9 cellular contexts compared by ENCODE assay signal in genomic region chr6:113591896-113592827, GRCh38.
DNase-seq lines count a peak whose midpoint lies in the region; ATAC-seq, FAIRE-seq and TF ChIP-seq lines count a peak whose summit lies in the region.
"Had no signal": no experiment of that assay in that cellular context is flagged by ENCODE, and none has a peak within 500 bp of the region (broad histone marks: within the 10 kb centered on the region; RNA-seq: fewer than 3 reads in every experiment).

No MANE protein-coding gene starts in this region.

- DNase-seq in NCI-H1436 (lab: John Stamatoyannopoulos, UW): peak; percentile 16
- no peak for DNase-seq in NCI-H1436 treated with DMSO at 0.1 percent for 48 hours (lab: John Stamatoyannopoulos, UW)
- DNase-seq in NCI-H2107 (lab: John Stamatoyannopoulos, UW): peak; percentile 30
- DNase-seq in stimulated activated naive B cell treated with anti-CD40 and anti-IgM and Interleukin-4, amounts not matched to agents 10 μg/mL and 1 μg/mL and 100 μg/mL, for 72 hours: no peak
- no peak for DNase-seq in coronary artery (ENCODE audit: low spot score)
- no peak for DNase-seq in stimulated activated CD4-positive, alpha-beta T cell treated with anti-CD3 and anti-CD28 coated beads, Interleukin-4, amount 100 ng/mL, for 24 hours

- H3K4me3 Mint-ChIP-seq in stimulated activated naive B cell treated with anti-CD40 and anti-IgM and Interleukin-4, amounts not matched to agents 10 μg/mL and 1 μg/mL and 100 μg/mL, for 72 hours: no peak overlapping the region

- no peak overlapping the region for H3K27ac ChIP-seq in coronary artery

- H3K27ac Mint-ChIP-seq in stimulated activated naive B cell treated with anti-CD40 and anti-IgM and Interleukin-4, amounts not matched to agents 10 μg/mL and 1 μg/mL and 100 μg/mL, for 72 hours: no peak overlapping the region

- FAIRE-seq in endometrium (lab: Jason Lieb, UNC): peak; percentile 59

- peaks cover 15 to 20% of the 10 kb centered on the region in 2 donors for H3K4me1 Mint-ChIP-seq in stimulated activated naive B cell treated with anti-CD40 and anti-IgM and Interleukin-4, amounts not matched to agents 10 μg/mL and 1 μg/mL and 100 μg/mL, for 72 hours

- peaks cover 2 to 3% of the 10 kb centered on the region in 2 donors for H3K9me3 Mint-ChIP-seq in stimulated activated naive B cell treated with anti-CD40 and anti-IgM and Interleukin-4, amounts not matched to agents 10 μg/mL and 1 μg/mL and 100 μg/mL, for 72 hours

- TF ChIP-seq CTCF in coronary artery (IDR thresholded peaks at IDR 0.05): no peak

- no peak overlapping the region for H3K4me3 ChIP-seq in coronary artery
- H3K4me3 ChIP-seq: heart right ventricle had no signal

- no peaks in the 10 kb centered on the region for H3K36me3 Mint-ChIP-seq in stimulated activated naive B cell treated with anti-CD40 and anti-IgM and Interleukin-4, amounts not matched to agents 10 μg/mL and 1 μg/mL and 100 μg/mL, for 72 hours

- peak; percentile 61 to 62 for ATAC-seq in stimulated activated naive B cell treated with anti-CD40 and anti-IgM and Interleukin-4, amounts not matched to agents 10 μg/mL and 1 μg/mL and 100 μg/mL, for 72 hours (replicated peaks)
- no peak for ATAC-seq in HG03135 (IDR thresholded peaks at IDR 0.05; ENCODE audit: unreplicated experiment)
- ATAC-seq: heart right ventricle had no signal

- no peaks in the 10 kb centered on the region for H3K27me3 Mint-ChIP-seq in stimulated activated naive B cell treated with anti-CD40 and anti-IgM and Interleukin-4, amounts not matched to agents 10 μg/mL and 1 μg/mL and 100 μg/mL, for 72 hours

Comparison
In these comparisons a context has a peak if more than half of its experiments do, and no peak if none do; other contexts are left out.
1. DNase-seq: peak in NCI-H1436 (single experiment) and NCI-H2107 (single experiment); none in NCI-H1436 treated with DMSO at 0.1 percent for 48 hours (single experiment), stimulated activated naive B cell treated with anti-CD40 and anti-IgM and Interleukin-4, amounts not matched to agents 10 μg/mL and 1 μg/mL and 100 μg/mL, for 72 hours (single experiment), coronary artery (single experiment) and stimulated activated CD4-positive, alpha-beta T cell treated with anti-CD3 and anti-CD28 coated beads, Interleukin-4, amount 100 ng/mL, for 24 hours (single experiment).